In the genomic region with DNA sequence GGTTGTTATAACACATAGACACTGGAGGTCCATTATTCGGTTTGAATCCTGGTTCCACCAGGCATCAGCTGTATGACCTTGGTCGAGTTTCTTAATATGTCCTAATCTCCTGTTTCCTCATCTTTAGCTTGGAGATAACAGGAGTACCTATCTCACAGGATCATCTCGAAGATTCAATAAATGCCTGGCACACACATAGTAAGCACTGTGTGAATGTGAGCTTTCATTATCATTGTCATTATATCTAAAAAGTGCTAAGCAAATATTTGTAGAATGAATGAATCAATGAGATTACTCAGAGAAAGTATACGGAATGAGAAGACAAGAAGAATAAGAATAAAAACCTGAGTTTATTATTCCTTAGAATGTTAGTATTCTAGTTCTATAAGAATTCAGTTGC, we compare ENCODE assay signal across 36 cellular contexts.
"Had no signal": no experiment of that assay in that cellular context is flagged by ENCODE, and none has a peak within 500 bp of the region (broad histone marks: within the 10 kb centered on the region; RNA-seq: fewer than 3 reads in every experiment).

No MANE protein-coding gene starts in this region.

- H3K4me3 Mint-ChIP-seq: activated CD4-positive, alpha-beta memory T cell treated with anti-CD3 and anti-CD28 coated beads, Interleukin-2, amount 10 ng/mL, durations not matched to agents 7 days and 5 days; activated CD4-positive, alpha-beta T cell treated with anti-CD3 and anti-CD28 coated beads, Interleukin-2, amount 10 ng/mL, durations not matched to agents 24 days and 14 days; activated CD8-positive, alpha-beta memory T cell treated with anti-CD3 and anti-CD28 coated beads, Interleukin-2, amount 10 ng/mL, durations not matched to agents 7 days and 5 days; activated CD8-positive, alpha-beta T cell treated with anti-CD3 and anti-CD28 coated beads, Interleukin-2, amount 10 ng/mL, durations not matched to agents 7 days and 5 days; activated naive CD4-positive, alpha-beta T cell treated with anti-CD3 and anti-CD28 coated beads, Interleukin-2, amount 10 ng/mL, durations not matched to agents 7 days and 5 days; activated naive CD4-positive, alpha-beta T cell treated with anti-CD3 and anti-CD28 coated beads, Interleukin-2, amount 50 U/mL, for 24 hours; activated naive CD8-positive, alpha-beta T cell; activated naive CD8-positive, alpha-beta T cell treated with anti-CD3 and anti-CD28 coated beads, Interleukin-2, amount 10 ng/mL, durations not matched to agents 7 days and 5 days; activated naive CD8-positive, alpha-beta T cell treated with anti-CD3 and anti-CD28 coated beads, Interleukin-2, amount 50 U/mL, for 24 hours; activated T-cell treated with anti-CD3 and anti-CD28 coated beads, Interleukin-2, amount 50 U/mL, for 24 hours; brain; T-helper 1 cell treated with Interleukin-12 subunit alpha and Interleukin-12 subunit beta and Interleukin-4 antibody, amounts not matched to agents 30 μg/mL and 1 μg/mL, for 36 hours; T-helper 2 cell treated with Interferon-gamma antibody and Interleukin-4, amounts not matched to agents 5 μg/mL and 100 μg/mL, for 36 hours; WTC11 had no signal

- H3K27ac Mint-ChIP-seq: activated CD4-positive, alpha-beta memory T cell treated with anti-CD3 and anti-CD28 coated beads, Interleukin-2, amount 10 ng/mL, durations not matched to agents 7 days and 5 days; activated CD4-positive, alpha-beta T cell treated with anti-CD3 and anti-CD28 coated beads, Interleukin-2, amount 10 ng/mL, durations not matched to agents 24 days and 14 days; activated CD8-positive, alpha-beta memory T cell treated with anti-CD3 and anti-CD28 coated beads, Interleukin-2, amount 10 ng/mL, durations not matched to agents 7 days and 5 days; activated CD8-positive, alpha-beta T cell treated with anti-CD3 and anti-CD28 coated beads, Interleukin-2, amount 10 ng/mL, durations not matched to agents 7 days and 5 days; activated naive CD4-positive, alpha-beta T cell treated with anti-CD3 and anti-CD28 coated beads, Interleukin-2, amount 10 ng/mL, durations not matched to agents 7 days and 5 days; activated naive CD4-positive, alpha-beta T cell treated with anti-CD3 and anti-CD28 coated beads, Interleukin-2, amount 50 U/mL, for 24 hours; activated naive CD8-positive, alpha-beta T cell; activated naive CD8-positive, alpha-beta T cell treated with anti-CD3 and anti-CD28 coated beads, Interleukin-2, amount 10 ng/mL, durations not matched to agents 7 days and 5 days; activated naive CD8-positive, alpha-beta T cell treated with anti-CD3 and anti-CD28 coated beads, Interleukin-2, amount 50 U/mL, for 24 hours; activated T-cell treated with anti-CD3 and anti-CD28 coated beads, Interleukin-2, amount 50 U/mL, for 24 hours; activated T-helper 2 cell treated with anti-CD3 and anti-CD28 coated beads, Interferon-gamma antibody, Interleukin-2, Interleukin-4, amounts not matched to agents 10 μg/mL and 5 μg/mL and 100 μg/mL, durations not matched to agents 14 hours and 24 hours and 36 hours; brain; T-helper 1 cell treated with Interleukin-12 subunit alpha and Interleukin-12 subunit beta and Interleukin-4 antibody, amounts not matched to agents 30 μg/mL and 1 μg/mL, for 36 hours; T-helper 2 cell treated with Interferon-gamma antibody and Interleukin-4, amounts not matched to agents 5 μg/mL and 100 μg/mL, for 36 hours; WTC11 had no signal

- H3K4me3 ChIP-seq: ascending aorta had no signal

- H3K27me3 ChIP-seq: ascending aorta had no signal

- DNase-seq: activated CD4-positive, alpha-beta memory T cell treated with anti-CD3 and anti-CD28 coated beads, Interleukin-2, amount 10 ng/mL, durations not matched to agents 7 days and 5 days; activated CD4-positive, alpha-beta T cell treated with anti-CD3 and anti-CD28 coated beads for 1 hour; activated CD4-positive, alpha-beta T cell treated with anti-CD3 and anti-CD28 coated beads for 4 hours; activated CD4-positive, alpha-beta T cell treated with anti-CD3 and anti-CD28 coated beads, Interleukin-2, amount 10 ng/mL, durations not matched to agents 24 days and 14 days; activated CD4-positive, alpha-beta T cell treated with anti-CD3 and anti-CD28 coated beads, Interleukin-2, amount 50 U/mL, for 1 hour; activated CD4-positive, alpha-beta T cell treated with anti-CD3 and anti-CD28 coated beads, Interleukin-2, amount 50 U/mL, for 4 hours; activated CD4-positive, CD25-positive, alpha-beta regulatory T cell; activated CD8-positive, alpha-beta memory T cell treated with anti-CD3 and anti-CD28 coated beads for 24 hours; activated CD8-positive, alpha-beta memory T cell treated with anti-CD3 and anti-CD28 coated beads, Interleukin-2, amount 10 ng/mL, durations not matched to agents 7 days and 5 days; activated CD8-positive, alpha-beta memory T cell treated with anti-CD3 and anti-CD28 coated beads, Interleukin-2, amount 50 U/mL, for 48 hours; activated CD8-positive, alpha-beta T cell treated with anti-CD3 and anti-CD28 coated beads, Interleukin-2, amount 10 ng/mL, durations not matched to agents 7 days and 5 days; activated effector memory CD4-positive, alpha-beta T cell treated with Interleukin-2 at 50 U/mL for 16 hours; activated gamma-delta T cell; activated naive CD4-positive, alpha-beta T cell treated with anti-CD3 and anti-CD28 coated beads, Interleukin-2, amount 10 ng/mL, durations not matched to agents 7 days and 5 days; activated naive CD4-positive, alpha-beta T cell treated with Interleukin-2 at 50 U/mL for 16 hours; activated naive CD8-positive, alpha-beta T cell treated with anti-CD3 and anti-CD28 coated beads, Interleukin-2, amount 10 ng/mL, durations not matched to agents 7 days and 5 days; activated naive CD8-positive, alpha-beta T cell treated with anti-CD3 and anti-CD28 coated beads, Interleukin-2, amount 50 U/mL, for 24 hours; activated T-cell treated with anti-CD3 and anti-CD28 coated beads, Interleukin-2, amount 50 U/mL, for 24 hours; activated T-cell treated with anti-CD3 and anti-CD28 coated beads, Interleukin-2, amount 50 U/mL, for 48 hours; amniotic stem cell; central memory CD4-positive, alpha-beta T cell; T-helper 1 cell; T-helper 2 cell; T-helper 9 cell; WERI-Rb-1 had no signal

- H3K4me1 Mint-ChIP-seq: activated CD4-positive, alpha-beta memory T cell treated with anti-CD3 and anti-CD28 coated beads, Interleukin-2, amount 10 ng/mL, durations not matched to agents 7 days and 5 days; activated CD4-positive, alpha-beta T cell treated with anti-CD3 and anti-CD28 coated beads, Interleukin-2, amount 10 ng/mL, durations not matched to agents 24 days and 14 days; activated CD8-positive, alpha-beta memory T cell treated with anti-CD3 and anti-CD28 coated beads, Interleukin-2, amount 10 ng/mL, durations not matched to agents 7 days and 5 days; activated naive CD4-positive, alpha-beta T cell treated with anti-CD3 and anti-CD28 coated beads, Interleukin-2, amount 10 ng/mL, durations not matched to agents 7 days and 5 days; activated naive CD4-positive, alpha-beta T cell treated with anti-CD3 and anti-CD28 coated beads, Interleukin-2, amount 50 U/mL, for 24 hours; activated naive CD8-positive, alpha-beta T cell treated with anti-CD3 and anti-CD28 coated beads, Interleukin-2, amount 10 ng/mL, durations not matched to agents 7 days and 5 days; activated naive CD8-positive, alpha-beta T cell treated with anti-CD3 and anti-CD28 coated beads, Interleukin-2, amount 50 U/mL, for 24 hours; brain had no signal

- H3K36me3 Mint-ChIP-seq: activated CD8-positive, alpha-beta memory T cell treated with anti-CD3 and anti-CD28 coated beads, Interleukin-2, amount 10 ng/mL, durations not matched to agents 7 days and 5 days; activated naive CD4-positive, alpha-beta T cell treated with anti-CD3 and anti-CD28 coated beads, Interleukin-2, amount 10 ng/mL, durations not matched to agents 7 days and 5 days; activated naive CD4-positive, alpha-beta T cell treated with anti-CD3 and anti-CD28 coated beads, Interleukin-2, amount 50 U/mL, for 24 hours; activated naive CD8-positive, alpha-beta T cell treated with anti-CD3 and anti-CD28 coated beads, Interleukin-2, amount 10 ng/mL, durations not matched to agents 7 days and 5 days; brain; WTC11 had no signal

- H3K9me3 Mint-ChIP-seq: activated CD4-positive, alpha-beta memory T cell treated with anti-CD3 and anti-CD28 coated beads, Interleukin-2, amount 10 ng/mL, durations not matched to agents 7 days and 5 days; activated naive CD4-positive, alpha-beta T cell treated with anti-CD3 and anti-CD28 coated beads, Interleukin-2, amount 10 ng/mL, durations not matched to agents 7 days and 5 days; activated naive CD4-positive, alpha-beta T cell treated with anti-CD3 and anti-CD28 coated beads, Interleukin-2, amount 50 U/mL, for 24 hours; activated naive CD8-positive, alpha-beta T cell treated with anti-CD3 and anti-CD28 coated beads, Interleukin-2, amount 10 ng/mL, durations not matched to agents 7 days and 5 days; activated naive CD8-positive, alpha-beta T cell treated with anti-CD3 and anti-CD28 coated beads, Interleukin-2, amount 50 U/mL, for 24 hours; activated T-cell treated with anti-CD3 and anti-CD28 coated beads, Interleukin-2, amount 50 U/mL, for 24 hours; activated T-helper 2 cell treated with anti-CD3 and anti-CD28 coated beads, Interferon-gamma antibody, Interleukin-2, Interleukin-4, amounts not matched to agents 10 μg/mL and 5 μg/mL and 100 μg/mL, durations not matched to agents 14 hours and 24 hours and 36 hours; brain; T-helper 1 cell treated with Interleukin-12 subunit alpha and Interleukin-12 subunit beta and Interleukin-4 antibody, amounts not matched to agents 30 μg/mL and 1 μg/mL, for 36 hours; T-helper 2 cell treated with Interferon-gamma antibody and Interleukin-4, amounts not matched to agents 5 μg/mL and 100 μg/mL, for 36 hours; WTC11 had no signal

- H3K36me3 ChIP-seq: ascending aorta, WERI-Rb-1 had no signal

- ATAC-seq: activated CD4-positive, CD25-positive, alpha-beta regulatory T cell treated with anti-CD3 and anti-CD28 coated beads, Interleukin-2, amount 50 U/mL, for 24 hours; activated CD8-positive, alpha-beta memory T cell treated with anti-CD3 and anti-CD28 coated beads, Interleukin-2, amount 10 ng/mL, durations not matched to agents 7 days and 5 days; activated CD8-positive, alpha-beta T cell treated with anti-CD3 and anti-CD28 coated beads, Interleukin-2, amount 10 ng/mL, durations not matched to agents 7 days and 5 days; activated naive CD8-positive, alpha-beta T cell treated with anti-CD3 and anti-CD28 coated beads, Interleukin-2, amount 50 U/mL, for 24 hours; WTC11 had no signal

- FAIRE-seq: colon, TTC549 had no signal

- H3K27me3 Mint-ChIP-seq: activated naive CD4-positive, alpha-beta T cell treated with anti-CD3 and anti-CD28 coated beads, Interleukin-2, amount 50 U/mL, for 24 hours; activated naive CD8-positive, alpha-beta T cell; activated naive CD8-positive, alpha-beta T cell treated with anti-CD3 and anti-CD28 coated beads, Interleukin-2, amount 50 U/mL, for 24 hours; activated T-cell treated with anti-CD3 and anti-CD28 coated beads, Interleukin-2, amount 50 U/mL, for 24 hours; brain had no signal

- H3K27ac ChIP-seq: ascending aorta, WERI-Rb-1 had no signal
